Comparison of ENCODE assay signal across 18 cellular contexts in genomic region chr9:61673664-61674381, GRCh38.
"Had no signal": no experiment of that assay in that cellular context is flagged by ENCODE, and none has a peak within 500 bp of the region (broad histone marks: within the 10 kb centered on the region; RNA-seq: fewer than 3 reads in every experiment).

No MANE protein-coding gene starts in this region.

- H3K27ac ChIP-seq: body of pancreas, gastrocnemius medialis, heart left ventricle, neural progenitor cell, ovary, SK-N-MC, tibial artery had no signal

- H3K4me3 ChIP-seq: body of pancreas, gastrocnemius medialis, heart left ventricle, neural progenitor cell, ovary, SK-N-MC, tibial artery had no signal

- H3K4me1 ChIP-seq: body of pancreas, gastrocnemius medialis, heart left ventricle, neural progenitor cell, tibial artery had no signal

- H3K36me3 ChIP-seq: gastrocnemius medialis, heart left ventricle, neural progenitor cell, ovary, tibial artery had no signal

- H3K27me3 ChIP-seq: body of pancreas, gastrocnemius medialis, heart left ventricle, neural progenitor cell, ovary, tibial artery had no signal

- DNase-seq: activated CD4-positive, CD25-positive, alpha-beta regulatory T cell treated with anti-CD3 and anti-CD28 coated beads, Interleukin-2, amount 50 U/mL, for 72 hours; activated effector memory CD4-positive, alpha-beta T cell treated with anti-CD3 and anti-CD28 coated beads, Interleukin-2, amount 50 U/mL, for 16 hours; activated T-cell treated with anti-CD3 and anti-CD28 coated beads, Interleukin-2, amount 50 U/mL, for 4 hours; amniotic stem cell; body of pancreas; central memory CD4-positive, alpha-beta T cell; gastrocnemius medialis; mammary epithelial cell; naive B cell; ovary; stimulated activated naive B cell treated with anti-CD40 and anti-IgM and Interleukin-4, amounts not matched to agents 10 μg/mL and 1 μg/mL and 100 μg/mL, for 72 hours; T-helper 1 cell; T1000 had no signal

- H3K9me3 ChIP-seq: body of pancreas, gastrocnemius medialis, heart left ventricle, ovary, tibial artery had no signal

- ATAC-seq: activated naive CD4-positive, alpha-beta T cell treated with anti-CD3 and anti-CD28 coated beads, Interleukin-2, amount 50 U/mL, for 72 hours; activated T-cell treated with anti-CD3 and anti-CD28 coated beads, Interleukin-2, amount 50 U/mL, for 4 hours; body of pancreas; gastrocnemius medialis; heart left ventricle had no signal
